In the genomic region with DNA sequence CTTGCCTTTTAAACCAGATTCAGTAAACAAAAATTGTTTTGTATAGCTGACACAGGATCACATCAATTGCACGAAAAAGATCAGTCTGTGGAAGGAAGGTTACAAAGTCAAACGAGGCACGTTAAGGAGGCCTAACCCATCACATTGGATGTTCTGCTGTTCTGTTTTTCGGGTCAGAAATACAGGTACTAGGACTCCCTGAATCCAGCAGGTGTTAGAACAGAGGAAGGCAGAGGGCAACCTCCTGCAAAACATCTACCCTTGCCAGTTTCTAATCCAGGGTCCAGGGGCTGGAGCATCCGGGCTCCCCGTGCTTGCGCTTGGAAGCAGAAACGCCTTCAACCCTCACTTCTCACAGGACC, we compare ENCODE assay signal across 9 cellular contexts.
DNase-seq lines count a peak whose midpoint lies in the region; ATAC-seq and TF ChIP-seq lines count a peak whose summit lies in the region.
"Had no signal": no experiment of that assay in that cellular context is flagged by ENCODE, and none has a peak within 500 bp of the region (broad histone marks: within the 10 kb centered on the region; RNA-seq: fewer than 3 reads in every experiment).

No MANE protein-coding gene starts in this region.

- ATAC-seq in Right ventricle myocardium superior (ENCODE audit: poor library complexity): no peak
- ATAC-seq in upper lobe of right lung: no peak
- no peak for ATAC-seq in activated CD4-positive, CD25-positive, alpha-beta regulatory T cell treated with anti-CD3 and anti-CD28 coated beads, Interleukin-2, amount 50 U/mL, for 24 hours
- no peak for ATAC-seq in GM19397 (IDR thresholded peaks at IDR 0.05; ENCODE audit: unreplicated experiment)
- ATAC-seq: HCT116 had no signal

- H3K4me3 Mint-ChIP-seq in mesothelial cell of epicardium: peak overlapping the region; percentile 91

- H3K36me3 Mint-ChIP-seq in mesothelial cell of epicardium: peaks cover 1% of the 10 kb centered on the region

- DNase-seq in cardiac muscle cell (ENCODE audit: low read depth in 1 of 2, low spot score in 1 of 2) (no peak), Right ventricle myocardium superior (no peak), mammary epithelial cell (no peak), mesothelial cell of epicardium (ENCODE audit: low spot score in 2 of 2, unreplicated experiment in 2 of 2) (no peak), upper lobe of right lung (no peak)
- DNase-seq in stimulated activated CD4-positive, alpha-beta T cell treated with anti-CD3 and anti-CD28 coated beads, Interleukin-2, amount 100 ng/mL, for 24 hours: no peak

- 14% methylated on average over 8 of the region's 8 CpGs for WGBS in mammary epithelial cell (ENCODE audit: low coverage, missing lambda C conversion rate)

- BruUV-seq in mammary epithelial cell (replicated peaks; lab: Mats Ljungman, UMichigan): no TSS peak

- in situ Hi-C loops in mammary epithelial cell (cut with MboI; ENCODE audit: low sequenced_read_pairs in 2 of 2): no loop called here

- H3K9ac ChIP-seq in mammary epithelial cell (ENCODE audit: insufficient read depth, low read length): no peak overlapping the region

- H3K4me1 ChIP-seq in cardiac muscle cell (ENCODE audit: low read depth) (no peaks in the 10 kb centered on the region), mammary epithelial cell (ENCODE audit: insufficient read depth, low read length) (peaks cover 4% of the 10 kb centered on the region), upper lobe of right lung (peaks cover 4% of the 10 kb centered on the region)

- peaks cover 8% of the 10 kb centered on the region for H3K4me1 Mint-ChIP-seq in mesothelial cell of epicardium

- no peaks in the 10 kb centered on the region for H4K20me1 ChIP-seq in mammary epithelial cell (ENCODE audit: insufficient read depth, low read length)

- TF ChIP-seq CTCF in cardiac muscle cell (IDR thresholded peaks at IDR 0.05; ENCODE audit: low read depth, low read length) (no peak), mammary epithelial cell (conservative IDR thresholded peaks at IDR 0.05 in 1 of 2, IDR thresholded peaks at IDR 0.05 in 1 of 2; ENCODE audit: extremely low read depth in 1 of 2, insufficient read depth in 1 of 2, low read depth in 1 of 2, low read length in 2 of 2) (no peak), mesothelial cell of epicardium (IDR thresholded peaks at IDR 0.05; ENCODE audit: unreplicated experiment) (no peak), upper lobe of right lung (IDR thresholded peaks at IDR 0.05) (no peak)

- no peaks in the 10 kb centered on the region for H3K79me2 ChIP-seq in mammary epithelial cell (ENCODE audit: insufficient read depth, low read length)

- intact Hi-C loops in Right ventricle myocardium superior (cut with DNase I) (no loop called here), mammary epithelial cell (cut with micrococcal nuclease) (loop anchor here (1.0 kb wide), 1 partner anchor 33 kb away; no protein-coding TSS in a partner anchor), upper lobe of right lung (cut with DNase I) (no loop called here)

- dilution Hi-C loops in mammary epithelial cell (cut with HindIII; ENCODE audit: low sequenced_read_pairs): loop anchor here (25.0 kb wide), 1 partner anchor 621 kb away; no protein-coding TSS in a partner anchor

- H3K27me3 ChIP-seq in cardiac muscle cell (peaks cover 7% of the 10 kb centered on the region), mammary epithelial cell (ENCODE audit: insufficient read depth, low read length) (no peaks in the 10 kb centered on the region), upper lobe of right lung (no peaks in the 10 kb centered on the region)

- CTCF ChIA-PET in mammary epithelial cell (lab: Charles Lee; ENCODE audit: low non-redundant PET): interaction anchor here (0.5 to 1.0 kb wide), 3 partner anchors 16 to 402 kb away, joined by 5 read pairs; no protein-coding TSS in a partner anchor

- peak overlapping the region; percentile 98 for H3K4me2 ChIP-seq in mammary epithelial cell (ENCODE audit: insufficient read depth, low read depth, low read length)

- H3K9me3 ChIP-seq in cardiac muscle cell (ENCODE audit: low read depth) (no peaks in the 10 kb centered on the region), mammary epithelial cell (replicated peaks; ENCODE audit: insufficient read depth, low read length) (peaks cover 3% of the 10 kb centered on the region), upper lobe of right lung (no peaks in the 10 kb centered on the region)

- H3K4me3 ChIP-seq in cardiac muscle cell (peak overlapping the region; percentile 48), mammary epithelial cell (replicated peaks in 1 of 3; ENCODE audit: insufficient read depth in 1 of 3, low read depth in 2 of 3, low read length in 3 of 3) (peak overlapping the region; percentile 58 to 68 (median 61)), upper lobe of right lung (peak overlapping the region; percentile 40)

- peaks cover 15% of the 10 kb centered on the region for H3K27me3 Mint-ChIP-seq in mesothelial cell of epicardium (ENCODE audit: low read depth)

- H3K36me3 ChIP-seq in cardiac muscle cell (no peaks in the 10 kb centered on the region), mammary epithelial cell (ENCODE audit: insufficient read depth, low read length) (no peaks in the 10 kb centered on the region), upper lobe of right lung (no peaks in the 10 kb centered on the region)

- H3K9me3 Mint-ChIP-seq in mesothelial cell of epicardium: peaks cover 13% of the 10 kb centered on the region

- H3K27ac ChIP-seq in cardiac muscle cell (no peak overlapping the region), mammary epithelial cell (ENCODE audit: insufficient read depth, low read depth, low read length) (no peak overlapping the region), upper lobe of right lung (no peak overlapping the region)

- H2AFZ ChIP-seq in mammary epithelial cell (ENCODE audit: low read depth, low read length): peak overlapping the region; percentile 96

- no peak overlapping the region for H3K27ac Mint-ChIP-seq in mesothelial cell of epicardium
